ENCODE assay signal across 9 cellular contexts in genomic region chr19:58047672-58048071, GRCh38. TPM values are rescaled to one million over a fixed set of nuclear protein-coding genes. Genes with fewer than 3 reads are reported as not detected.
"Had no signal": no experiment of that assay in that cellular context is flagged by ENCODE, and none has a peak within 500 bp of the region (broad histone marks: within the 10 kb centered on the region; RNA-seq: fewer than 3 reads in every experiment).

No MANE protein-coding gene starts in this region.

- H3K4me1 Mint-ChIP-seq: H9 had no signal

- H2AFZ ChIP-seq: GM23248 had no signal

- H3K9ac ChIP-seq: GM23248 had no signal

- H3K4me3 Mint-ChIP-seq: H9 had no signal

- H3K27ac Mint-ChIP-seq: H9 had no signal

- H3K4me3 ChIP-seq: GM23248, K562 had no signal

- H3K27ac ChIP-seq: GM23248 had no signal

- ATAC-seq: K562 had no signal

- DNase-seq: GM23248, GOT3, H9, HCEC 1CT, IMR-90, KG1 had no signal

RNA-seq across cellular contexts. Expression of gene ZNF135, which starts 11.4 kb away (rescaled TPM):
- total RNA-seq: H4, HT-29, K562 had no signal

RNA-seq across cellular contexts. Expression of gene ZSCAN1, which starts 13.8 kb away (rescaled TPM):
- total RNA-seq: GM23248, H4, HT-29, IMR-90, K562 had no signal

RNA-seq across cellular contexts. Expression of gene ZNF606, which starts 45.1 kb away (rescaled TPM):
- total RNA-seq: HT-29 had no signal

RNA-seq across cellular contexts. Expression of gene ZSCAN18, which starts 50.4 kb away (rescaled TPM):
- total RNA-seq: HT-29 had no signal
